In genomic region chr6:108767418-108768175, GRCh38 we compare ENCODE assay signal across 17 cellular contexts.
A peak's percentile ranks its signal among the peaks of the same experiment; 100 is the strongest.
DNase-seq lines count a peak whose midpoint lies in the region; ATAC-seq, FAIRE-seq and TF ChIP-seq lines count a peak whose summit lies in the region.
"Had no signal": no experiment of that assay in that cellular context is flagged by ENCODE, and none has a peak within 500 bp of the region (broad histone marks: within the 10 kb centered on the region; RNA-seq: fewer than 3 reads in every experiment).

No MANE protein-coding gene starts in this region.

- no peak for FAIRE-seq in H1 (lab: Jason Lieb, UNC)
- FAIRE-seq: A204.1 had no signal

- WGBS in H1 (ENCODE audit: extremely low coverage in 1 of 2, insufficient coverage in 1 of 2, insufficient read length in 1 of 2, insufficient replicate concordance in 2 of 2, low coverage in 1 of 2, low lambda C conversion rate in 2 of 2, missing lambda C conversion rate in 1 of 2), 2 experiments: 89% methylated on average over 7 of the region's 7 CpGs; no CpG with 5 or more reads in 1 of the 2 experiments

- H2BK120ac ChIP-seq in H1 (replicated peaks; ENCODE audit: low read depth, low read length): no peak overlapping the region

- H2AFZ ChIP-seq in H1 (ENCODE audit: low read length): no peak overlapping the region
- H2AFZ ChIP-seq in neural progenitor cell (replicated peaks): no peak overlapping the region
- H2AFZ ChIP-seq: GM23248 had no signal

- TF ChIP-seq EP300 in H1 (IDR thresholded peaks at IDR 0.05; ENCODE audit: borderline replicate concordance in 1 of 2, low read depth in 2 of 2, low read length in 2 of 2): no peak

- TF ChIP-seq RAD21 in H1 (IDR thresholded peaks at IDR 0.05 in 1 of 2, conservative IDR thresholded peaks at IDR 0.05 in 1 of 2; ENCODE audit: low read depth in 2 of 2, low read length in 2 of 2): no peak

- no peak overlapping the region for H4K91ac ChIP-seq in H1 (replicated peaks; ENCODE audit: insufficient read length, low read length)

- ATAC-seq in activated naive CD8-positive, alpha-beta T cell treated with anti-CD3 and anti-CD28 coated beads, Interleukin-2, amount 10 ng/mL, durations not matched to agents 7 days and 5 days (ENCODE audit: low read depth): peak; percentile 72
- no peak for ATAC-seq in activated naive CD8-positive, alpha-beta T cell treated with anti-CD3 and anti-CD28 coated beads, Interleukin-2, amount 50 U/mL, for 24 hours

- H3K27me3 ChIP-seq in H1 (replicated peaks in 1 of 4; ENCODE audit: control insufficient read depth in 3 of 4, extremely low read depth in 1 of 4, insufficient read depth in 3 of 4, low read length in 3 of 4) (no peaks in the 10 kb centered on the region), neural progenitor cell (peaks cover 83% of the 10 kb centered on the region)
- H3K27me3 ChIP-seq: BLaER1 treated with 17β-estradiol and CSF1 and Interleukin-3, amounts not matched to agents 10 nM and 100 nM had no signal

- no peak overlapping the region for H3K18ac ChIP-seq in H1 (ENCODE audit: extremely low read depth, low read length)

- H3K4me1 ChIP-seq in H1 (replicated peaks in 1 of 4; ENCODE audit: control insufficient read depth in 3 of 4, insufficient read depth in 4 of 4, low read length in 3 of 4) (no peaks in the 10 kb centered on the region), neural progenitor cell (peaks cover 12% of the 10 kb centered on the region)

- no peak for DNase-seq in activated naive CD8-positive, alpha-beta T cell treated with anti-CD3 and anti-CD28 coated beads, Interleukin-2, amount 10 ng/mL, durations not matched to agents 7 days and 5 days
- no peak for DNase-seq in activated naive CD8-positive, alpha-beta T cell treated with anti-CD3 and anti-CD28 coated beads, Interleukin-2, amount 50 U/mL, for 24 hours
- DNase-seq in H1 (ENCODE audit: low read depth in 1 of 2, low spot score in 2 of 2): no peak
- no peak for DNase-seq in neural progenitor cell (ENCODE audit: low spot score)
- no peak for DNase-seq in NCI-H526 treated with DMSO at 0.1 percent for 48 hours (lab: John Stamatoyannopoulos, UW)
- DNase-seq in H4 (ENCODE audit: low spot score): no peak
- DNase-seq in NOMO-1 treated with DMSO at 0.1 percent for 48 hours (lab: John Stamatoyannopoulos, UW; ENCODE audit: unreplicated experiment): no peak
- DNase-seq: GM23248; KBM-7; NCI-H1436; NCI-H2081 treated with DMSO at 0.1 percent for 48 hours; NCI-H510A treated with DMSO at 0.1 percent for 48 hours; NK-92 treated with Interleukin-12 subunit alpha and Interleukin-12 subunit beta, amount 100 ng/mL, for 24 hours; OCI-M1; SIG-M5 had no signal

- H3K9me3 Mint-ChIP-seq in activated naive CD8-positive, alpha-beta T cell treated with anti-CD3 and anti-CD28 coated beads, Interleukin-2, amount 10 ng/mL, durations not matched to agents 7 days and 5 days: peaks cover 2% of the 10 kb centered on the region
- H3K9me3 Mint-ChIP-seq in activated naive CD8-positive, alpha-beta T cell treated with anti-CD3 and anti-CD28 coated beads, Interleukin-2, amount 50 U/mL, for 24 hours: no peaks in the 10 kb centered on the region
- peaks cover 2% of the 10 kb centered on the region for H3K9me3 Mint-ChIP-seq in neural progenitor cell

- H3K4me1 Mint-ChIP-seq in activated naive CD8-positive, alpha-beta T cell treated with anti-CD3 and anti-CD28 coated beads, Interleukin-2, amount 10 ng/mL, durations not matched to agents 7 days and 5 days: peaks cover 10% of the 10 kb centered on the region
- H3K4me1 Mint-ChIP-seq in activated naive CD8-positive, alpha-beta T cell treated with anti-CD3 and anti-CD28 coated beads, Interleukin-2, amount 50 U/mL, for 24 hours: peaks cover 4% of the 10 kb centered on the region
- peaks cover 12% of the 10 kb centered on the region for H3K4me1 Mint-ChIP-seq in neural progenitor cell

- no peak for TF ChIP-seq POLR2A in H1 (IDR thresholded peaks at IDR 0.05; ENCODE audit: control extremely low read depth in 1 of 2, low read depth in 2 of 2, low read length in 2 of 2)

- peaks cover 6% of the 10 kb centered on the region for H3K27me3 Mint-ChIP-seq in activated naive CD8-positive, alpha-beta T cell treated with anti-CD3 and anti-CD28 coated beads, Interleukin-2, amount 10 ng/mL, durations not matched to agents 7 days and 5 days
- peaks cover 3% of the 10 kb centered on the region for H3K27me3 Mint-ChIP-seq in activated naive CD8-positive, alpha-beta T cell treated with anti-CD3 and anti-CD28 coated beads, Interleukin-2, amount 50 U/mL, for 24 hours
- peaks cover 13% of the 10 kb centered on the region for H3K27me3 Mint-ChIP-seq in neural progenitor cell (ENCODE audit: insufficient read depth, low read depth)

- H3K79me1 ChIP-seq in H1 (ENCODE audit: low read depth, low read length): no peaks in the 10 kb centered on the region

- H3K4me3 Mint-ChIP-seq in activated naive CD8-positive, alpha-beta T cell treated with anti-CD3 and anti-CD28 coated beads, Interleukin-2, amount 10 ng/mL, durations not matched to agents 7 days and 5 days: no peak overlapping the region
- H3K4me3 Mint-ChIP-seq in activated naive CD8-positive, alpha-beta T cell treated with anti-CD3 and anti-CD28 coated beads, Interleukin-2, amount 50 U/mL, for 24 hours: no peak overlapping the region
- H3K4me3 Mint-ChIP-seq in neural progenitor cell: no peak overlapping the region

- no peak overlapping the region for H3K14ac ChIP-seq in H1 (ENCODE audit: insufficient read length)

- H3K4me2 ChIP-seq in H1 (ENCODE audit: insufficient read depth in 1 of 2, low read depth in 2 of 2, low read length in 2 of 2) (no peak overlapping the region), neural progenitor cell (peak overlapping the region; percentile 22)
- H3K4me2 ChIP-seq: BLaER1 treated with 17β-estradiol and CSF1 and Interleukin-3, amounts not matched to agents 10 nM and 100 nM had no signal

- H3K79me2 ChIP-seq in H1 (ENCODE audit: control insufficient read depth in 1 of 2, insufficient read depth in 2 of 2, low read length in 2 of 2) (no peaks in the 10 kb centered on the region), neural progenitor cell (ENCODE audit: low read depth) (no peaks in the 10 kb centered on the region)

- H3K23me2 ChIP-seq in H1 (ENCODE audit: low read depth, low read length): no peaks in the 10 kb centered on the region; the same call in 1 of the 2 replicates

- no peak overlapping the region for H3K4me3 ChIP-seq in H1 (ENCODE audit: extremely low read depth in 1 of 4, insufficient read depth in 2 of 4, low read depth in 3 of 4, low read length in 4 of 4)
- no peak overlapping the region for H3K4me3 ChIP-seq in neural progenitor cell
- H3K4me3 ChIP-seq: BLaER1 treated with 17β-estradiol and CSF1 and Interleukin-3, amounts not matched to agents 10 nM and 100 nM; GM23248 had no signal

- H3K23ac ChIP-seq in H1 (ENCODE audit: insufficient read length): no peak overlapping the region

- CTCF ChIA-PET in H1 (lab: Charles Lee; ENCODE audit: partially characterized antibody): interaction anchor here (1.0 to 1.5 kb wide), 2 partner anchors 12 to 16 kb away, joined by 3 read pairs; no protein-coding TSS in a partner anchor

- H3K27ac ChIP-seq in H1 (ENCODE audit: low read depth, low read length) (no peak overlapping the region), neural progenitor cell (no peak overlapping the region)
- H3K27ac ChIP-seq: BLaER1 treated with 17β-estradiol and CSF1 and Interleukin-3, amounts not matched to agents 10 nM and 100 nM; GM23248 had no signal

- H3K36me3 ChIP-seq in H1 (ENCODE audit: control insufficient read depth in 2 of 4, insufficient read depth in 4 of 4, low read length in 3 of 4) (no peaks in the 10 kb centered on the region; a peak in 1 of 8 replicates), neural progenitor cell (no peaks in the 10 kb centered on the region)
- H3K36me3 ChIP-seq: BLaER1 treated with 17β-estradiol and CSF1 and Interleukin-3, amounts not matched to agents 10 nM and 100 nM had no signal

- POLR2A ChIA-PET in activated naive CD8-positive, alpha-beta T cell treated with anti-CD3 and anti-CD28 coated beads, Interleukin-2, amount 10 ng/mL, durations not matched to agents 7 days and 5 days (lab: Charles Lee): no interaction called here
- POLR2A ChIA-PET in H1 (lab: Charles Lee; ENCODE audit: partially characterized antibody): interaction anchor here (0.9 to 1.7 kb wide), 3 partner anchors 11 to 211 kb away, joined by 3 to 4 read pairs (median 3); no protein-coding TSS in a partner anchor

- H3K4ac ChIP-seq in H1 (replicated peaks; ENCODE audit: insufficient read length, low read depth, low read length): no peak overlapping the region

- H4K20me1 ChIP-seq in H1 (replicated peaks in 1 of 2; ENCODE audit: control insufficient read depth in 1 of 2, insufficient read depth in 2 of 2, low read length in 2 of 2): no peaks in the 10 kb centered on the region
- H4K20me1 ChIP-seq in neural progenitor cell (ENCODE audit: low read depth): peaks cover 22% of the 10 kb centered on the region
- H4K20me1 ChIP-seq: BLaER1 treated with 17β-estradiol and CSF1 and Interleukin-3, amounts not matched to agents 10 nM and 100 nM had no signal

- peaks cover 15% of the 10 kb centered on the region for H3F3A ChIP-seq in neural progenitor cell (ENCODE audit: low read depth)

- no peak overlapping the region for H4K8ac ChIP-seq in H1 (ENCODE audit: extremely low read depth, insufficient read depth, low read length)

- H2BK15ac ChIP-seq in H1 (ENCODE audit: low read length): no peak overlapping the region

- no peak overlapping the region for H4K5ac ChIP-seq in H1 (ENCODE audit: insufficient read length, low read depth, low read length)

- peak overlapping the region; percentile 36 for H3K27ac Mint-ChIP-seq in activated naive CD8-positive, alpha-beta T cell treated with anti-CD3 and anti-CD28 coated beads, Interleukin-2, amount 10 ng/mL, durations not matched to agents 7 days and 5 days
- H3K27ac Mint-ChIP-seq in activated naive CD8-positive, alpha-beta T cell treated with anti-CD3 and anti-CD28 coated beads, Interleukin-2, amount 50 U/mL, for 24 hours: no peak overlapping the region
- no peak overlapping the region for H3K27ac Mint-ChIP-seq in neural progenitor cell

- H2AK5ac ChIP-seq in H1 (ENCODE audit: low read depth, low read length): no peak overlapping the region

- H2BK12ac ChIP-seq in H1 (ENCODE audit: low read depth, low read length): no peak overlapping the region

- H3K9ac ChIP-seq in H1 (replicated peaks in 1 of 4; ENCODE audit: extremely low read depth in 1 of 4, low read depth in 3 of 4, low read length in 3 of 4): no peak overlapping the region
- H3K9ac ChIP-seq in neural progenitor cell: no peak overlapping the region
- H3K9ac ChIP-seq: BLaER1 treated with 17β-estradiol and CSF1 and Interleukin-3, amounts not matched to agents 10 nM and 100 nM; GM23248 had no signal

- H2BK5ac ChIP-seq in H1 (ENCODE audit: low read depth, low read length): 0 out of 2 replicates have a peak overlapping the region, but pooled peaks have one; percentile 11

- TF ChIP-seq CTCF in H1 (IDR thresholded peaks at IDR 0.05; ENCODE audit: control extremely low read depth in 1 of 3, insufficient read depth in 1 of 3, low read depth in 1 of 3, low read length in 3 of 3): no peak
- TF ChIP-seq CTCF in neural progenitor cell (IDR thresholded peaks at IDR 0.05): no peak

- no peak overlapping the region for H2BK20ac ChIP-seq in H1 (ENCODE audit: low read length)

- peaks cover 2% of the 10 kb centered on the region for H3K36me3 Mint-ChIP-seq in activated naive CD8-positive, alpha-beta T cell treated with anti-CD3 and anti-CD28 coated beads, Interleukin-2, amount 10 ng/mL, durations not matched to agents 7 days and 5 days
- H3K36me3 Mint-ChIP-seq in activated naive CD8-positive, alpha-beta T cell treated with anti-CD3 and anti-CD28 coated beads, Interleukin-2, amount 50 U/mL, for 24 hours (ENCODE audit: low read depth): no peaks in the 10 kb centered on the region
- H3K36me3 Mint-ChIP-seq in neural progenitor cell: no peaks in the 10 kb centered on the region

- 0 out of 4 replicates have a peak, but pooled peaks cover 0 to 3% of the 10 kb centered on the region in 2 experiments for H3K9me3 ChIP-seq in H1 (ENCODE audit: insufficient read depth in 2 of 2, low read depth in 1 of 2, low read length in 1 of 2)
- no peaks in the 10 kb centered on the region for H3K9me3 ChIP-seq in neural progenitor cell (ENCODE audit: low read depth)
- H3K9me3 ChIP-seq: BLaER1 treated with 17β-estradiol and CSF1 and Interleukin-3, amounts not matched to agents 10 nM and 100 nM had no signal

- no peak overlapping the region for H3K56ac ChIP-seq in H1 (replicated peaks; ENCODE audit: insufficient read length, low read depth, low read length)
